ENCODE assay signal across 18 cellular contexts in genomic region chr5:2534251-2534650, GRCh38.
A peak's percentile ranks its signal among the peaks of the same experiment; 100 is the strongest.
DNase-seq lines count a peak whose midpoint lies in the region; ATAC-seq and TF ChIP-seq lines count a peak whose summit lies in the region.
"Had no signal": no experiment of that assay in that cellular context is flagged by ENCODE, and none has a peak within 500 bp of the region (broad histone marks: within the 10 kb centered on the region; RNA-seq: fewer than 3 reads in every experiment).

No MANE protein-coding gene starts in this region.

- TF ChIP-seq CTCF in HEK293 (tag by site-specific recombination; IDR thresholded peaks at IDR 0.05), result no peak
- TF ChIP-seq CTCF in type B pancreatic cell (conservative IDR thresholded peaks at IDR 0.05), result no peak

- POLR2A ChIA-PET in HEK293 (lab: Yijun Ruan, JAX), result no interaction called here

- H3K9me3 Mint-ChIP-seq in type B pancreatic cell, result peaks cover under 1% of the 10 kb centered on the region

- H3K9ac ChIP-seq in BLaER1 treated with 17β-estradiol and CSF1 and Interleukin-3, amounts not matched to agents 10 nM and 100 nM, result peak overlapping the region in 6 of 11 experiments; percentile 76 to 89 (median 87); a peak in 10 of 22 replicates

- no peaks in the 10 kb centered on the region; a peak in 1 of 22 replicates for H3K36me3 ChIP-seq in BLaER1 treated with 17β-estradiol and CSF1 and Interleukin-3, amounts not matched to agents 10 nM and 100 nM
- H3K36me3 ChIP-seq in HEK293 (ENCODE audit: control insufficient read depth in 2 of 2, insufficient read depth in 1 of 2, low read length in 2 of 2) (no peaks in the 10 kb centered on the region), HAP-1 (replicated peaks) (no peaks in the 10 kb centered on the region)
- H3K36me3 ChIP-seq: BE2C had no signal

- H3K4me3 Mint-ChIP-seq in type B pancreatic cell, result no peak overlapping the region
- H3K4me3 Mint-ChIP-seq: CD14-positive monocyte; CD4-positive, alpha-beta memory T cell; HFFc6; IgD-negative memory B cell had no signal

- H3K4me1 Mint-ChIP-seq in type B pancreatic cell (ENCODE audit: unreplicated experiment), result peaks cover 9% of the 10 kb centered on the region
- H3K4me1 Mint-ChIP-seq: CD14-positive monocyte; CD4-positive, alpha-beta memory T cell; IgD-negative memory B cell had no signal

- ATAC-seq in GM21360 (IDR thresholded peaks at IDR 0.05; ENCODE audit: unreplicated experiment), result no peak

- H3K27ac ChIP-seq in BLaER1 treated with 17β-estradiol and CSF1 and Interleukin-3, amounts not matched to agents 10 nM and 100 nM, result peak overlapping the region in 8 of 11 experiments; percentile 79 to 93 (median 90); a peak in 15 of 22 replicates
- no peak overlapping the region for H3K27ac ChIP-seq in HEK293 (ENCODE audit: extremely low read depth, low read depth, low read length)

- DNase-seq in islet precursor cell (peak; percentile 10), type B pancreatic cell (ENCODE audit: extremely low spot score, unreplicated experiment) (peak; percentile 56), HAP-1 (ENCODE audit: low spot score in 2 of 2) (no peak), EL (no peak)
- DNase-seq: ACHN; BE2C; CD4-positive, alpha-beta memory T cell; DMS153; DMS79; GF-D8; HCEC 1CT; HFFc6; KBM-7 had no signal

- in situ Hi-C loops in HAP-1 (cut with MboI; ENCODE audit: low sequenced_read_pairs), result no loop called here

- H3K27me3 Mint-ChIP-seq in type B pancreatic cell, result peaks cover 20% of the 10 kb centered on the region
- H3K27me3 Mint-ChIP-seq: IgD-negative memory B cell had no signal

- H3K4me2 ChIP-seq in BLaER1 treated with 17β-estradiol and CSF1 and Interleukin-3, amounts not matched to agents 10 nM and 100 nM, result peak overlapping the region in 9 of 11 experiments; percentile 33 to 99 (median 94); a peak in 17 of 22 replicates

- peaks cover 18 to 24% (median 20%) of the 10 kb centered on the region in 11 experiments for H3K9me3 ChIP-seq in BLaER1 treated with 17β-estradiol and CSF1 and Interleukin-3, amounts not matched to agents 10 nM and 100 nM (replicated peaks in 1 of 11)
- H3K9me3 ChIP-seq in HEK293 (ENCODE audit: control insufficient read depth, insufficient read depth, low read depth, low read length), result no peaks in the 10 kb centered on the region
- H3K9me3 ChIP-seq in HAP-1, result no peaks in the 10 kb centered on the region
- H3K9me3 ChIP-seq: BE2C had no signal

- H3K27ac Mint-ChIP-seq in type B pancreatic cell, result no peak overlapping the region
- H3K27ac Mint-ChIP-seq: CD14-positive monocyte; CD4-positive, alpha-beta memory T cell; HFFc6; IgD-negative memory B cell had no signal

- H3K36me3 Mint-ChIP-seq in type B pancreatic cell, result no peaks in the 10 kb centered on the region
- H3K36me3 Mint-ChIP-seq: CD14-positive monocyte; CD4-positive, alpha-beta memory T cell; IgD-negative memory B cell had no signal

- peaks cover 0 to 6% (median 0%) of the 10 kb centered on the region in 11 experiments; a peak in 2 of 22 replicates for H3K27me3 ChIP-seq in BLaER1 treated with 17β-estradiol and CSF1 and Interleukin-3, amounts not matched to agents 10 nM and 100 nM
- H3K27me3 ChIP-seq in HAP-1 (ENCODE audit: low read depth), result no peaks in the 10 kb centered on the region
- H3K27me3 ChIP-seq: BE2C had no signal

- CTCF ChIA-PET in HEK293 (lab: Yijun Ruan, JAX), result interaction anchor here (0.5 kb wide), 1 partner anchor 729 kb away, joined by 3 read pairs; no protein-coding TSS in a partner anchor

- no peaks in the 10 kb centered on the region for H4K20me1 ChIP-seq in BLaER1 treated with 17β-estradiol and CSF1 and Interleukin-3, amounts not matched to agents 10 nM and 100 nM

- peak overlapping the region in 1 of 10 experiments; percentile 64; a peak in 1 of 20 replicates for H3K4me3 ChIP-seq in BLaER1 treated with 17β-estradiol and CSF1 and Interleukin-3, amounts not matched to agents 10 nM and 100 nM
- H3K4me3 ChIP-seq in HEK293 (ENCODE audit: low read depth, low read length), result no peak overlapping the region
- H3K4me3 ChIP-seq in HAP-1, result no peak overlapping the region

- peaks cover 41 to 97% (median 88%) of the 10 kb centered on the region in 10 experiments for H3K4me1 ChIP-seq in BLaER1 treated with 17β-estradiol and CSF1 and Interleukin-3, amounts not matched to agents 10 nM and 100 nM
- H3K4me1 ChIP-seq in HEK293 (ENCODE audit: control insufficient read depth, insufficient read depth, low read length) (no peaks in the 10 kb centered on the region), HAP-1 (no peaks in the 10 kb centered on the region)
- H3K4me1 ChIP-seq: BE2C had no signal

TF ChIP-seq in HEK293, 187 proteins besides CTCF, POLR2A, EP300 and RAD21:
- TF ChIP-seq SETDB1 (IDR thresholded peaks at IDR 0.05; ENCODE audit: insufficient read length, low read length) (peak; percentile 63), TRIM28 (IDR thresholded peaks at IDR 0.05; ENCODE audit: borderline replicate concordance, low read length) (peak; percentile 20; the same call in 1 of the 2 replicates), ZNF571 (tag by site-specific recombination; IDR thresholded peaks at IDR 0.05) (no peak)

Comparison
In these comparisons a context has a peak if more than half of its experiments do, and no peak if none do; other contexts are left out.
1. DNase-seq: peak in islet precursor cell (single experiment) and type B pancreatic cell (single experiment); none in HAP-1 (0 of 2) and EL (single experiment).